ENCODE assay signal across 11 cellular contexts in the genomic region with DNA sequence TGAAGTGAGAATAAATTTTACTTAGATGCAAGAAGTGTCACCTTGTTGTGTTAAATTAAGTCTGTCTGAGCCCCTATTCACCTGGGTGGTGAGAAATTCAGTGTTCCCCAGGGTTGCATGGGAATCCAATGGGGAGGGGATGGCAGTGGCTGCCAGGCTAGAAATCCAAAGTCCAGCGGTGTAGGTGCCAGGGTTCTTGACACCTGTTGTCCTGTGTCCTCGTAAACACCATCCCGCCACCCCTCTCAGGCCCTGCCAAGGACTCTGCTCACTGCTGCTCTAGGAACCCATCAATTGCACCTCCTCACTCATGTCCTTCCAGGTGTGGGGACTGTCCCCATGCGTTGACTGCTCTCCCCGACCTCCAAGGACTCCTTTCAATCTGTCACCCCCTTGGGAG. TPM values are rescaled to one million over a fixed set of nuclear protein-coding genes. Genes with fewer than 3 reads are reported as not detected.
"Had no signal": no experiment of that assay in that cellular context is flagged by ENCODE, and none has a peak within 500 bp of the region (broad histone marks: within the 10 kb centered on the region; RNA-seq: fewer than 3 reads in every experiment).

No MANE protein-coding gene starts in this region.

- DNase-seq: GM23248, GOT3, H7, KBM-7 had no signal

- H3K4me1 ChIP-seq: HAP-1 had no signal

- H3K4me2 ChIP-seq: KMS-11 had no signal

- H2AFZ ChIP-seq: GM23248 had no signal

- H3K4me3 ChIP-seq: GM23248, HAP-1 had no signal

- H3K36me3 ChIP-seq: HAP-1 had no signal

- H3K9me3 ChIP-seq: HAP-1 had no signal

- H3K9ac ChIP-seq: GM23248, KMS-11 had no signal

- H3K27ac ChIP-seq: GM23248, KMS-11 had no signal

- ATAC-seq: HCT116 had no signal

RNA-seq across cellular contexts. Expression of a gene that starts 58.9 kb away (rescaled TPM):
- total RNA-seq: GM23248, H4, HFFc6, HT-29 had no signal
- polyA plus RNA-seq: GM23248, IgD-negative memory B cell had no signal
